ENCODE assay signal across 1 cellular context in genomic region chr11:13249992-13250391, GRCh38.
TF ChIP-seq lines count a peak whose summit lies in the region.

No MANE protein-coding gene starts in this region.

TF ChIP-seq in GM12878, 131 proteins besides CTCF, POLR2A, EP300 and RAD21:
- TF ChIP-seq SMC3 (IDR thresholded peaks at IDR 0.05; ENCODE audit: borderline replicate concordance, low read length) (peak; percentile 54; the same call in 1 of the 2 replicates), IRF5 (IDR thresholded peaks at IDR 0.05; ENCODE audit: borderline replicate concordance) (no peak), NR2F1 (conservative IDR thresholded peaks at IDR 0.05) (peak; percentile 43; the same call in 1 of the 2 replicates), MLLT1 (IDR thresholded peaks at IDR 0.05) (no peak)
